17 cellular contexts compared by ENCODE assay signal in the genomic region with DNA sequence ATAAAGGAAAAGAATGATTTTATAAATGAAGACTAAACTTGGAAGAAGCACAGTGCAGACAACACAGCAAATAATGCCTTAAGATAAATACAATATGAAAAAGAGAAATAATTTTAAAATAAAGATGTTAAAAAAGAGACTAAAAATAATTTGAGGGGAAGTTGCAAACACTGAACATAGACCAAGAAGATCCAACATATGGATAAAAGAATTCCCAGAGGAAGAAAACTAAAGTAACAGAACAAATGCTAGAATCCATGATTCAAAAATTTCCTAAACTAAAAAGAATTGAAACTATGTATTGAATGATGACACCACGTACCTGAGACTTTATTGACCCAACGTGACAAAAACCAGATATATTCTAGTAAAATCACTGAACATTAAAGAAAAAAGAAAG.
"Had no signal": no experiment of that assay in that cellular context is flagged by ENCODE, and none has a peak within 500 bp of the region (broad histone marks: within the 10 kb centered on the region; RNA-seq: fewer than 3 reads in every experiment).

No MANE protein-coding gene starts in this region.

- H3K4me3 ChIP-seq: stomach, suprapubic skin, testis, thoracic aorta, thyroid gland, tibial artery, tibial nerve, transverse colon, upper lobe of left lung, upper lobe of right lung, uterus, vagina had no signal

- H3K36me3 ChIP-seq: stomach, suprapubic skin, thoracic aorta, thyroid gland, tibial artery, tibial nerve, transverse colon, upper lobe of left lung, upper lobe of right lung, uterus, vagina had no signal

- H3K4me1 ChIP-seq: stomach, testis, thyroid gland, tibial artery, tibial nerve, transverse colon, upper lobe of left lung, upper lobe of right lung, uterus, vagina had no signal

- ATAC-seq: stimulated activated effector memory CD8-positive, alpha-beta T cell treated with anti-CD3 and anti-CD28 coated beads, Interleukin-12 subunit alpha, Interleukin-12 subunit beta, amount 100 ng/mL, for 72 hours; stimulated activated memory B cell treated with anti-CD40 and anti-IgM and Interleukin-4, amounts not matched to agents 10 μg/mL and 1 μg/mL and 100 μg/mL, for 72 hours; stimulated activated naive B cell treated with anti-CD40 and anti-IgM and Interleukin-4, amounts not matched to agents 10 μg/mL and 1 μg/mL and 100 μg/mL, for 72 hours; stimulated activated naive CD8-positive, alpha-beta T cell treated with anti-CD3 and anti-CD28 coated beads, Interleukin-15, amount 100 ng/mL, for 72 hours; stimulated activated naive CD8-positive, alpha-beta T cell treated with anti-CD3 and anti-CD28 coated beads, Interleukin-15, Interleukin-2, amounts not matched to agents 100 U/mL and 50 U/mL, for 24 hours; upper lobe of right lung had no signal

- H3K27ac ChIP-seq: stomach, suprapubic skin, testis, thoracic aorta, thyroid gland, tibial artery, tibial nerve, transverse colon, upper lobe of left lung, upper lobe of right lung, uterus, vagina had no signal

- H3K9me3 ChIP-seq: testis, thyroid gland, uterus had no signal
